In the genomic region with DNA sequence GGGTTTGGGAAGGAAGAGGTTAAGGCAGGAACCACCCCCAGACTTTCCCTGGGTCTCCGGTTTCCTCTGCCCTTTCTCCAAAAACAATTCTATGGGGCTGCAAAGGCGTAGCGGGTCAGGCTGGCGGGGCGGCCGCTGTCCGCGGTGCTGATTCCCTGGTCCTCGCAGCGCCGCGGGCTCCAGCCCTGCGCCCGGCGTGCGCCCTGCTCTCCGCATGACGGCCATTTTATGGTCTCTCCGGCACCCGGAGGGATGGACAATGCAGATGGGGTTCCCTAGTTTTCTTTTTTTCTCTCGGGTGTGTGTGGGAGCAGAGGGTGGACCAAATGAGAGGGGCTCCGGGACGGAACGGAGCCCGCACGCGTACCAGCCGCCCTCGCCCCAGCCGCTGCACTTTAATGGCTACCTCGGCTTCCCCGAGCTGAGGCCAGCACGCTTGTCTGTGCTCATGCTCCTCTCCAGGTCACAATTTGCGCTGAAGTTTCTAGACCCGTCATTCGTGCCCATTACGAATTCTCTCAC, we compare ENCODE assay signal across 8 cellular contexts. TPM values are rescaled to one million over a fixed set of nuclear protein-coding genes. Genes with fewer than 3 reads are reported as not detected.
A peak's percentile ranks its signal among the peaks of the same experiment; 100 is the strongest.
DNase-seq lines count a peak whose midpoint lies in the region; ATAC-seq and TF ChIP-seq lines count a peak whose summit lies in the region.

No MANE protein-coding gene starts in this region.

- ATAC-seq in HCT116 (no peak), GM18907 (IDR thresholded peaks at IDR 0.05; ENCODE audit: unreplicated experiment) (no peak)

- no peaks in the 10 kb centered on the region for H4K20me1 ChIP-seq in HCT116 (ENCODE audit: insufficient read depth)

- H3K36me3 ChIP-seq in HCT116 (ENCODE audit: control insufficient read depth in 1 of 2, insufficient read depth in 2 of 2, low read length in 2 of 2), result no peaks in the 10 kb centered on the region

- no peaks in the 10 kb centered on the region for H3K4me1 ChIP-seq in HCT116 (ENCODE audit: control insufficient read depth in 1 of 2, insufficient read depth in 2 of 2, low read length in 2 of 2)

- TF ChIP-seq CTCF in HCT116 (IDR thresholded peaks at IDR 0.05 in 2 of 3, conservative IDR thresholded peaks at IDR 0.05 in 1 of 3; ENCODE audit: borderline replicate concordance in 1 of 3, insufficient read depth in 1 of 3, low read depth in 2 of 3, low read length in 2 of 3), result no peak

- no peaks in the 10 kb centered on the region for H3K9me3 ChIP-seq in HCT116 (ENCODE audit: control insufficient read depth in 1 of 2, insufficient read depth in 1 of 2, low read depth in 1 of 2, low read length in 2 of 2)

- H3K27ac ChIP-seq in HCT116 (ENCODE audit: low read depth, low read length) (no peak overlapping the region), temporal lobe (ENCODE audit: low read depth, low read length) (peak overlapping the region; percentile 50)

- H3K4me3 ChIP-seq in HCT116 (replicated peaks in 1 of 2; ENCODE audit: low read depth in 1 of 2, low read length in 2 of 2), result no peak overlapping the region

- RAD21 ChIA-PET in HCT116 (lab: Charles Lee; ENCODE audit: low non-redundant PET in 1 of 2, low total read pairs in 2 of 2, uncharacterized antibody in 2 of 2, unreplicated experiment in 2 of 2), result no interaction called here

- H2AFZ ChIP-seq in HCT116 (ENCODE audit: low read depth, low read length, poor library complexity, severe bottlenecking), result no peak overlapping the region

- POLR2A ChIA-PET in HCT116 (lab: Charles Lee), result interaction anchor here (0.7 kb wide), 1 partner anchor 13 kb away, joined by 3 read pairs; no protein-coding TSS in a partner anchor

- TF ChIP-seq RAD21 in HCT116 (IDR thresholded peaks at IDR 0.05; ENCODE audit: low read depth), result no peak

- no peak overlapping the region for H3K4me2 ChIP-seq in HCT116 (ENCODE audit: low read length)

- H3K9ac ChIP-seq in HCT116 (ENCODE audit: low read length), result no peak overlapping the region

- in situ Hi-C loops in KBM-7 (cut with MboI; ENCODE audit: low pct_unique_long_range_greater_than_20kb, low sequenced_read_pairs), result no loop called here

- intact Hi-C loops in HCT116 (cut with micrococcal nuclease), result no loop called here

- CTCF ChIA-PET in HCT116 (lab: Charles Lee), result no interaction called here

- no TSS peak for BruUV-seq in HCT116 (replicated peaks; lab: Mats Ljungman, UMichigan)

- no peaks in the 10 kb centered on the region for H3K9me2 ChIP-seq in HCT116 (ENCODE audit: insufficient read depth)

- no peak for TF ChIP-seq POLR2A in HCT116 (IDR thresholded peaks at IDR 0.05; ENCODE audit: borderline replicate concordance, extremely low read depth, insufficient read depth, insufficient read length)

- DNase-seq in AG20443 (ENCODE audit: low spot score) (peak; percentile 91), HCT116 (ENCODE audit: low read depth, low spot score) (no peak), astrocyte of the hippocampus (ENCODE audit: low read depth, low spot score) (peak; percentile 85), iPS-NIHi11 (ENCODE audit: low spot score) (peak; percentile 93), NCI-H82 treated with DMSO at 0.1 percent for 48 hours (lab: John Stamatoyannopoulos, UW; ENCODE audit: unreplicated experiment) (no peak), KBM-7 (no peak)

- no peaks in the 10 kb centered on the region for H3K79me2 ChIP-seq in HCT116 (ENCODE audit: insufficient read depth, low read length)

- peaks cover 32% of the 10 kb centered on the region for H3K27me3 ChIP-seq in HCT116 (ENCODE audit: insufficient read depth, low read length)

TF ChIP-seq in HCT116, 20 proteins besides CTCF, POLR2A, EP300 and RAD21:
- TF ChIP-seq, protein P1, sequence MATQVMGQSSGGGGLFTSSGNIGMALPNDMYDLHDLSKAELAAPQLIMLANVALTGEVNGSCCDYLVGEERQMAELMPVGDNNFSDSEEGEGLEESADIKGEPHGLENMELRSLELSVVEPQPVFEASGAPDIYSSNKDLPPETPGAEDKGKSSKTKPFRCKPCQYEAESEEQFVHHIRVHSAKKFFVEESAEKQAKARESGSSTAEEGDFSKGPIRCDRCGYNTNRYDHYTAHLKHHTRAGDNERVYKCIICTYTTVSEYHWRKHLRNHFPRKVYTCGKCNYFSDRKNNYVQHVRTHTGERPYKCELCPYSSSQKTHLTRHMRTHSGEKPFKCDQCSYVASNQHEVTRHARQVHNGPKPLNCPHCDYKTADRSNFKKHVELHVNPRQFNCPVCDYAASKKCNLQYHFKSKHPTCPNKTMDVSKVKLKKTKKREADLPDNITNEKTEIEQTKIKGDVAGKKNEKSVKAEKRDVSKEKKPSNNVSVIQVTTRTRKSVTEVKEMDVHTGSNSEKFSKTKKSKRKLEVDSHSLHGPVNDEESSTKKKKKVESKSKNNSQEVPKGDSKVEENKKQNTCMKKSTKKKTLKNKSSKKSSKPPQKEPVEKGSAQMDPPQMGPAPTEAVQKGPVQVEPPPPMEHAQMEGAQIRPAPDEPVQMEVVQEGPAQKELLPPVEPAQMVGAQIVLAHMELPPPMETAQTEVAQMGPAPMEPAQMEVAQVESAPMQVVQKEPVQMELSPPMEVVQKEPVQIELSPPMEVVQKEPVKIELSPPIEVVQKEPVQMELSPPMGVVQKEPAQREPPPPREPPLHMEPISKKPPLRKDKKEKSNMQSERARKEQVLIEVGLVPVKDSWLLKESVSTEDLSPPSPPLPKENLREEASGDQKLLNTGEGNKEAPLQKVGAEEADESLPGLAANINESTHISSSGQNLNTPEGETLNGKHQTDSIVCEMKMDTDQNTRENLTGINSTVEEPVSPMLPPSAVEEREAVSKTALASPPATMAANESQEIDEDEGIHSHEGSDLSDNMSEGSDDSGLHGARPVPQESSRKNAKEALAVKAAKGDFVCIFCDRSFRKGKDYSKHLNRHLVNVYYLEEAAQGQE (IDR thresholded peaks at IDR 0.05; ENCODE audit: low read depth), result peak; percentile 66
- TF ChIP-seq POLR2AphosphoS5 (IDR thresholded peaks at IDR 0.05; ENCODE audit: low read depth, low read length), result no peak

RNA-seq across cellular contexts. Expression of a gene that starts 1.6 kb away (rescaled TPM):
- not detected for total RNA-seq in HCT116 (2021; ENCODE audit: unreplicated experiment)
- not detected in 2 replicates for polyA plus RNA-seq in HCT116 (2012)
- total RNA-seq in temporal lobe, result 22.6 TPM

Comparison
In these comparisons a context has a peak if more than half of its experiments do, and no peak if none do; other contexts are left out.
1. DNase-seq: peak in AG20443 (single experiment), astrocyte of the hippocampus (single experiment) and iPS-NIHi11 (single experiment); none in HCT116 (single experiment), NCI-H82 treated with DMSO at 0.1 percent for 48 hours (single experiment) and KBM-7 (single experiment).
2. RNA of a gene that starts 1.6 kb away (total RNA-seq): 22.6 TPM in temporal lobe (single experiment); not detected in HCT116 (single experiment); every median in the first group is over 10 times any median in the second.